Comparison of ENCODE assay signal across 8 cellular contexts in genomic region chr19:8569066-8569761, GRCh38. TPM values are rescaled to one million over a fixed set of nuclear protein-coding genes. Genes with fewer than 3 reads are reported as not detected.
DNase-seq lines count a peak whose midpoint lies in the region; ATAC-seq and TF ChIP-seq lines count a peak whose summit lies in the region.

No MANE protein-coding gene starts in this region.

- DNase-seq in EH (ENCODE audit: low read depth) = peak; percentile 95
- DNase-seq in PC-9 = peak; percentile 63 to 95
- DNase-seq in activated T-cell treated with anti-CD3 and anti-CD28 coated beads, Interleukin-2, amount 50 U/mL, for 72 hours = peak; percentile 78 to 80
- peak; percentile 36 for DNase-seq in left cardiac atrium
- DNase-seq in stimulated activated CD8-positive, alpha-beta memory T cell treated with anti-CD3 and anti-CD28 coated beads, Interleukin-2, amount 100 ng/mL, for 48 hours (ENCODE audit: low read depth in 2 of 2) = peak; percentile 44 to 60
- no peak for DNase-seq in dorsolateral prefrontal cortex
- no peak for DNase-seq in vagina (ENCODE audit: extremely low spot score in 2 of 2)

- peak overlapping the region; percentile 56 for H3K27ac Mint-ChIP-seq in activated T-cell treated with anti-CD3 and anti-CD28 coated beads, Interleukin-2, amount 50 U/mL, for 72 hours

- peaks cover 35% of the 10 kb centered on the region; the same call in 1 of the 2 replicates for H3F3A ChIP-seq in PC-9 (ENCODE audit: insufficient read depth, low read depth)

- TF ChIP-seq POLR2A in vagina (IDR thresholded peaks at IDR 0.05) = no peak

- POLR2A ChIA-PET in PC-9 (lab: Charles Lee; ENCODE audit: unreplicated experiment) = interaction anchor here (0.6 to 0.7 kb wide), 6 partner anchors 52 to 308 kb away, joined by 3 to 5 read pairs (median 3); partner anchors contain the start of genes MARCHF2 and ZNF414

- TF ChIP-seq CTCF in PC-9 (conservative IDR thresholded peaks at IDR 0.05) (no peak; the same call in 1 of the 2 replicates), dorsolateral prefrontal cortex (IDR thresholded peaks at IDR 0.05 in 54 of 56, conservative IDR thresholded peaks at IDR 0.05 in 2 of 56; ENCODE audit: low read depth in 1 of 56, partially characterized antibody in 56 of 56) (no peak), vagina (IDR thresholded peaks at IDR 0.05) (no peak)

- H3K27me3 Mint-ChIP-seq in activated T-cell treated with anti-CD3 and anti-CD28 coated beads, Interleukin-2, amount 50 U/mL, for 72 hours (ENCODE audit: low read depth) = no peaks in the 10 kb centered on the region

- H3K4me1 Mint-ChIP-seq in activated T-cell treated with anti-CD3 and anti-CD28 coated beads, Interleukin-2, amount 50 U/mL, for 72 hours (ENCODE audit: low read depth) = peaks cover 56% of the 10 kb centered on the region

- peaks cover 46% of the 10 kb centered on the region for H3K4me1 ChIP-seq in PC-9 (replicated peaks; ENCODE audit: insufficient read depth)
- no peaks in the 10 kb centered on the region for H3K4me1 ChIP-seq in vagina

- H3K27me3 ChIP-seq in PC-9 (ENCODE audit: insufficient read depth, low read depth) = no peaks in the 10 kb centered on the region
- H3K27me3 ChIP-seq in dorsolateral prefrontal cortex = no peaks in the 10 kb centered on the region
- H3K27me3 ChIP-seq in vagina = no peaks in the 10 kb centered on the region

- intact Hi-C loops in PC-9 (cut with micrococcal nuclease; ENCODE audit: unreplicated experiment) = loop anchor here (1.0 to 5.0 kb wide), 2 partner anchors 9 to 42 kb away; no protein-coding TSS in a partner anchor
- intact Hi-C loops in left cardiac atrium (cut with DNase I) = no loop called here
- intact Hi-C loops in dorsolateral prefrontal cortex (cut with DNase I) = no loop called here
- intact Hi-C loops in vagina (cut with DNase I) = no loop called here

- peak; percentile 58 for ATAC-seq in HG02588 (IDR thresholded peaks at IDR 0.05; ENCODE audit: unreplicated experiment)
- peak; percentile 89 to 93 for ATAC-seq in activated T-cell treated with anti-CD3 and anti-CD28 coated beads, Interleukin-2, amount 50 U/mL, for 72 hours (replicated peaks in 1 of 2)
- ATAC-seq in left cardiac atrium = peak; percentile 69 to 78

- no TSS peak for BruUV-seq in PC-9 (replicated peaks; lab: Mats Ljungman, UMichigan)

- no peak overlapping the region for H2AFZ ChIP-seq in PC-9

- CTCF ChIA-PET in PC-9 (lab: Charles Lee) = interaction anchor here (0.7 to 0.9 kb wide), 4 partner anchors 9 to 73 kb away, joined by 3 to 6 read pairs (median 4); no protein-coding TSS in a partner anchor

- H3K4me2 ChIP-seq in PC-9 = peak overlapping the region; percentile 48

- peaks cover 0 to 1% of the 10 kb centered on the region in 2 donors for H3K36me3 Mint-ChIP-seq in activated T-cell treated with anti-CD3 and anti-CD28 coated beads, Interleukin-2, amount 50 U/mL, for 72 hours (ENCODE audit: insufficient read depth in 2 of 2)

- H3K79me2 ChIP-seq in PC-9 (ENCODE audit: low read depth) = no peaks in the 10 kb centered on the region

- peak overlapping the region; percentile 79 to 80 for H3K4me3 Mint-ChIP-seq in activated T-cell treated with anti-CD3 and anti-CD28 coated beads, Interleukin-2, amount 50 U/mL, for 72 hours

- H3K36me3 ChIP-seq in PC-9 (ENCODE audit: low read depth) = no peaks in the 10 kb centered on the region
- no peaks in the 10 kb centered on the region for H3K36me3 ChIP-seq in vagina

- no peaks in the 10 kb centered on the region for H3K9me3 Mint-ChIP-seq in activated T-cell treated with anti-CD3 and anti-CD28 coated beads, Interleukin-2, amount 50 U/mL, for 72 hours

- no peaks in the 10 kb centered on the region for H3K9me3 ChIP-seq in PC-9 (ENCODE audit: insufficient read depth, low read depth)
- H3K9me3 ChIP-seq in vagina = no peaks in the 10 kb centered on the region

- H3K27ac ChIP-seq in PC-9 (0 out of 2 replicates have a peak overlapping the region, but pooled peaks have one; percentile 18), dorsolateral prefrontal cortex (peak overlapping the region in 3 of 59 donors; percentile 26 to 50 (median 36)), vagina (no peak overlapping the region)

- H3K9me2 ChIP-seq in PC-9 (ENCODE audit: insufficient read depth) = no peaks in the 10 kb centered on the region

- H4K20me1 ChIP-seq in PC-9 (ENCODE audit: insufficient read depth) = no peaks in the 10 kb centered on the region

- H3K4me3 ChIP-seq in PC-9 (no peak overlapping the region), dorsolateral prefrontal cortex (no peak overlapping the region), vagina (no peak overlapping the region)

RNA-seq across cellular contexts. Expression of gene MYO1F, which starts 8.0 kb away (rescaled TPM):
- total RNA-seq in PC-9 (2021) (0.53 and 1.3 TPM in 2 replicates), left cardiac atrium (10 to 100 TPM; 13.2 to 19.5 TPM), dorsolateral prefrontal cortex (10 to 100 TPM in 83 of 120 experiments, 1 to 10 TPM in 37; 3.6 to 34.3 (median 13.5) TPM), vagina (20.4 TPM)
- total RNA-seq in activated T-cell treated with anti-CD3 and anti-CD28 coated beads, Interleukin-2, amount 50 U/mL, for 72 hours = 10 to 100 TPM; 23.3 to 54.1 TPM

RNA-seq across cellular contexts. Expression of gene ADAMTS10, which starts 41.3 kb away (rescaled TPM):
- 0.60 TPM in 1 of 2 replicates, not detected in the other for total RNA-seq in PC-9 (2021)
- 1 to 10 TPM; 7.3 to 9.6 TPM for total RNA-seq in activated T-cell treated with anti-CD3 and anti-CD28 coated beads, Interleukin-2, amount 50 U/mL, for 72 hours
- 10 to 100 TPM; 10.8 to 12.4 TPM for total RNA-seq in left cardiac atrium
- 100 to 1,000 TPM in 8 of 120 experiments, 10 to 100 TPM in 112; 27.8 to 126 (median 69.0) TPM for total RNA-seq in dorsolateral prefrontal cortex
- total RNA-seq in vagina = 66.3 TPM

RNA-seq across cellular contexts. Expression of gene ZNF414, which starts 55.2 kb away (rescaled TPM):
- 22.1 and 22.4 TPM in 2 replicates for total RNA-seq in PC-9 (2021)
- total RNA-seq in activated T-cell treated with anti-CD3 and anti-CD28 coated beads, Interleukin-2, amount 50 U/mL, for 72 hours = 10 to 100 TPM; 25.7 to 29.9 TPM
- total RNA-seq in left cardiac atrium = 10 to 100 TPM; 13.6 to 16.6 TPM
- total RNA-seq in dorsolateral prefrontal cortex = 10 to 100 TPM; 19.4 to 51.4 (median 30.1) TPM
- total RNA-seq in vagina = 27.5 TPM

Comparison
In these comparisons a context has a peak if more than half of its experiments do, and no peak if none do; other contexts are left out.
1. DNase-seq: peak in EH (single experiment), PC-9 (2 of 2), activated T-cell treated with anti-CD3 and anti-CD28 coated beads, Interleukin-2, amount 50 U/mL, for 72 hours (2 of 2), left cardiac atrium (single experiment) and stimulated activated CD8-positive, alpha-beta memory T cell treated with anti-CD3 and anti-CD28 coated beads, Interleukin-2, amount 100 ng/mL, for 48 hours (2 of 2); none in dorsolateral prefrontal cortex (0 of 10) and vagina (0 of 2).
2. Peak in every context shown above with its lines, with median percentiles within 50 percentile points of each other: ATAC-seq.